8 cellular contexts compared by ENCODE assay signal in the genomic region with DNA sequence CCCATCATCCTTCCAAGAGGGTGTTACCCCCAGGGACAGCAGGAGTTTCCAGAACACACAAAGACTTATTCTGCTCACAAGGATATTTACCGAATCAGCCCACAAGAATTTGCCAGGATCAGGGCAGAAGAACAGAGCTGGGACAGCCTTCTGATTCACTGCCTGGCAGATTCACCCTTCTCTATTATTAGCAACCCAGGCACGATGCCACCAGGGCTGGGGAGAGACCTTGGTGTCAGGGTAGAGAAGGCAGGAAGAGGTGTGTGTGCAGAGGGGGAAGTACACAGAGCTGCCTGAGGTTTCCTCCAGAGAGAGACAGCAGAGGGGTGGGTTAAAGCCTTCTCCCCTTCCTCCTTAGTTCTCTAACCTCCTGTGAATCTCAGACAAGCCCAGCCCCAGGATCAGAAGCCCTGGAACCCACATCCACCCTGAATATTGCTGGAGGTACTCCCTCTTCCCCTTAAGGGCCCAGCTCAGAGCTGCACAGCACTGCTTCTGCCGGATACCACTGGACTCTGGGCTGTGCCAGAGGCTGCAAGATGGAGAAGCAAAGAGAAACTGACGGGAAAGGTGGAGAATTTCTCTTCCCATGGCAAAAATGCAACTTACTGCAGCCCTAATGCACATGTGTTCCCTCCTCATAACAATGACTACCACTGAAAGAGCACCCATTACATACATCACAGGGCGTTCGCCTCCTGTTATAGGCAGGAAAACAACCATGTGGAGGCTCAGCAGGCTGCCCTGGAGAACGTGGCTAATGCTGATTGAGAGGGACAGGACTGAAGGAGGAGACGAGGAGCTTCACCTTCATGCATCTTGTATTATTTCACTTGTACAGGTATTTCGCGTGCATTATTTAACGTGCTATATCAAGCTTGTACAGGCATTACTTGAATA.
A peak's percentile ranks its signal among the peaks of the same experiment; 100 is the strongest.
DNase-seq lines count a peak whose midpoint lies in the region; ATAC-seq and TF ChIP-seq lines count a peak whose summit lies in the region.

No MANE protein-coding gene starts in this region.

- no peaks in the 10 kb centered on the region for H3K27me3 Mint-ChIP-seq in activated CD8-positive, alpha-beta T cell treated with anti-CD3 and anti-CD28 coated beads for 36 hours
- H3K27me3 Mint-ChIP-seq in endothelial cell (ENCODE audit: unreplicated experiment): peaks cover 6% of the 10 kb centered on the region
- H3K27me3 Mint-ChIP-seq in naive thymus-derived CD4-positive, alpha-beta T cell: peaks cover 0 to 2% (median 0%) of the 10 kb centered on the region in 5 donors

- no peaks in the 10 kb centered on the region for H3K9me3 ChIP-seq in MM.1S (replicated peaks; ENCODE audit: insufficient read depth, low read length)
- no peaks in the 10 kb centered on the region for H3K9me3 ChIP-seq in naive thymus-derived CD4-positive, alpha-beta T cell (ENCODE audit: control insufficient read depth in 2 of 3, low read length in 3 of 3)

- peak overlapping the region; percentile 45 for H3K4me2 ChIP-seq in MM.1S (ENCODE audit: low read depth, low read length)

- DNase-seq in NK-92 treated with Interleukin-12 subunit alpha and Interleukin-12 subunit beta, amount 100 ng/mL, for 24 hours (lab: John Stamatoyannopoulos, UW): peak; percentile 45
- no peak for DNase-seq in NK-92 (lab: John Stamatoyannopoulos, UW; ENCODE audit: unreplicated experiment)
- peak; percentile 62 for DNase-seq in MM.1S
- DNase-seq in activated CD8-positive, alpha-beta T cell treated with anti-CD3 and anti-CD28 coated beads for 36 hours: peak; percentile 87
- no peak for DNase-seq in endothelial cell (ENCODE audit: low spot score)
- peak; percentile 46 to 91 (median 80) for DNase-seq in naive thymus-derived CD4-positive, alpha-beta T cell
- DNase-seq in HuH-7 (ENCODE audit: low spot score): no peak

- POLR2A ChIA-PET in activated CD8-positive, alpha-beta T cell treated with anti-CD3 and anti-CD28 coated beads for 36 hours (lab: Charles Lee): interaction anchor here (0.8 to 9.3 kb wide), 16 partner anchors 15 to 61 kb away, joined by 3 to 56 read pairs (median 4); partner anchors contain the start of gene ITPKB
- POLR2A ChIA-PET in naive thymus-derived CD4-positive, alpha-beta T cell (lab: Charles Lee): interaction anchor here (0.5 to 16.9 kb wide), 18 partner anchors 9 to 151 kb away, joined by 3 to 276 read pairs (median 4); partner anchors contain the start of gene ITPKB

- no peaks in the 10 kb centered on the region for H3K27me3 ChIP-seq in MM.1S (replicated peaks; ENCODE audit: insufficient read depth, low read length)
- no peaks in the 10 kb centered on the region for H3K27me3 ChIP-seq in naive thymus-derived CD4-positive, alpha-beta T cell (ENCODE audit: control insufficient read depth in 2 of 2, insufficient read depth in 2 of 2, low read length in 2 of 2)

- no peak for TF ChIP-seq CTCF in MM.1S (IDR thresholded peaks at IDR 0.05; ENCODE audit: low read length)
- TF ChIP-seq CTCF in activated CD8-positive, alpha-beta T cell treated with anti-CD3 and anti-CD28 coated beads for 36 hours (IDR thresholded peaks at IDR 0.05): no peak
- TF ChIP-seq CTCF in endothelial cell (IDR thresholded peaks at IDR 0.05; ENCODE audit: unreplicated experiment): no peak

- H3K79me2 ChIP-seq in MM.1S (ENCODE audit: low read length): peaks cover 92% of the 10 kb centered on the region

- H3K9ac ChIP-seq in MM.1S (ENCODE audit: low read length): peak overlapping the region; percentile 3; the same call in 1 of the 2 replicates

- peaks cover 91% of the 10 kb centered on the region for H3K4me1 Mint-ChIP-seq in activated CD8-positive, alpha-beta T cell treated with anti-CD3 and anti-CD28 coated beads for 36 hours (ENCODE audit: low read depth)
- H3K4me1 Mint-ChIP-seq in endothelial cell (ENCODE audit: unreplicated experiment): peaks cover 76% of the 10 kb centered on the region
- peaks cover 81 to 100% (median 93%) of the 10 kb centered on the region in 7 donors for H3K4me1 Mint-ChIP-seq in naive thymus-derived CD4-positive, alpha-beta T cell

- no peaks in the 10 kb centered on the region for H3K36me3 ChIP-seq in MM.1S (replicated peaks; ENCODE audit: insufficient read depth, low read length)
- H3K36me3 ChIP-seq in naive thymus-derived CD4-positive, alpha-beta T cell (ENCODE audit: control insufficient read depth in 2 of 3, insufficient read depth in 3 of 3, low read length in 3 of 3): no peaks in the 10 kb centered on the region

- H3K27ac Mint-ChIP-seq in activated CD8-positive, alpha-beta T cell treated with anti-CD3 and anti-CD28 coated beads for 36 hours: peak overlapping the region; percentile 94
- peak overlapping the region; percentile 43 for H3K27ac Mint-ChIP-seq in endothelial cell (ENCODE audit: unreplicated experiment)
- H3K27ac Mint-ChIP-seq in naive thymus-derived CD4-positive, alpha-beta T cell: peak overlapping the region; percentile 95 to 100 (median 99)

- CTCF ChIA-PET in activated CD8-positive, alpha-beta T cell treated with anti-CD3 and anti-CD28 coated beads for 36 hours (lab: Charles Lee): interaction anchor here (0.8 to 4.8 kb wide), 10 partner anchors 7 to 51 kb away, joined by 3 to 23 read pairs (median 6); no protein-coding TSS in a partner anchor
- CTCF ChIA-PET in naive thymus-derived CD4-positive, alpha-beta T cell (lab: Charles Lee): interaction anchor here (0.6 to 1.8 kb wide), 9 partner anchors 8 to 54 kb away, joined by 3 to 5 read pairs (median 3); no protein-coding TSS in a partner anchor

- H3K9me3 Mint-ChIP-seq in activated CD8-positive, alpha-beta T cell treated with anti-CD3 and anti-CD28 coated beads for 36 hours: no peaks in the 10 kb centered on the region
- no peaks in the 10 kb centered on the region for H3K9me3 Mint-ChIP-seq in endothelial cell (ENCODE audit: unreplicated experiment)
- peaks cover 0 to 4% (median 0%) of the 10 kb centered on the region in 11 donors for H3K9me3 Mint-ChIP-seq in naive thymus-derived CD4-positive, alpha-beta T cell

- H3K4me3 Mint-ChIP-seq in activated CD8-positive, alpha-beta T cell treated with anti-CD3 and anti-CD28 coated beads for 36 hours: peak overlapping the region; percentile 68
- H3K4me3 Mint-ChIP-seq in endothelial cell (ENCODE audit: unreplicated experiment): no peak overlapping the region
- peak overlapping the region; percentile 82 to 90 (median 84) for H3K4me3 Mint-ChIP-seq in naive thymus-derived CD4-positive, alpha-beta T cell

- H3K9me2 ChIP-seq in MM.1S (replicated peaks; ENCODE audit: insufficient read depth, low read length): no peaks in the 10 kb centered on the region

- ATAC-seq in activated CD8-positive, alpha-beta T cell treated with anti-CD3 and anti-CD28 coated beads for 36 hours: peak; percentile 71
- ATAC-seq in naive thymus-derived CD4-positive, alpha-beta T cell: peak; percentile 82

- H4K20me1 ChIP-seq in MM.1S (ENCODE audit: insufficient read depth, low read length): no peaks in the 10 kb centered on the region

- H2AFZ ChIP-seq in MM.1S (ENCODE audit: low read length): no peak overlapping the region

- peaks cover 22% of the 10 kb centered on the region for H3K4me1 ChIP-seq in MM.1S (ENCODE audit: low read length)
- peaks cover 83 to 96% of the 10 kb centered on the region in 2 donors for H3K4me1 ChIP-seq in naive thymus-derived CD4-positive, alpha-beta T cell (ENCODE audit: control insufficient read depth in 2 of 2, insufficient read depth in 2 of 2, low read length in 2 of 2)

- peaks cover 8% of the 10 kb centered on the region; the same call in 1 of the 2 replicates for H3F3A ChIP-seq in MM.1S (ENCODE audit: insufficient read depth, low read length)

- no peak overlapping the region for H3K4me3 ChIP-seq in MM.1S (ENCODE audit: low read length)
- H3K4me3 ChIP-seq in naive thymus-derived CD4-positive, alpha-beta T cell (ENCODE audit: low read length): peak overlapping the region; percentile 33

- peak overlapping the region; percentile 24; the same call in 1 of the 2 replicates for H3K27ac ChIP-seq in MM.1S (ENCODE audit: low read length)
- peak overlapping the region; percentile 86 for H3K27ac ChIP-seq in naive thymus-derived CD4-positive, alpha-beta T cell (ENCODE audit: low read depth, low read length)
- peak overlapping the region; percentile 96 for H3K27ac ChIP-seq in temporal lobe (ENCODE audit: low read depth, low read length)

- intact Hi-C loops in activated CD8-positive, alpha-beta T cell treated with anti-CD3 and anti-CD28 coated beads for 36 hours (cut with micrococcal nuclease): loop anchor here (1.0 to 5.0 kb wide), 2 partner anchors 14 to 35 kb away; no protein-coding TSS in a partner anchor
- intact Hi-C loops in naive thymus-derived CD4-positive, alpha-beta T cell (cut with micrococcal nuclease): loop anchor here (1.0 to 5.0 kb wide), 5 partner anchors 26 to 680 kb away; partner anchors contain the start of genes PARP1 (in 2 of the 2), COQ8A (in 1 of the 2) and SDE2 (in 1 of the 2)

- peaks cover 24% of the 10 kb centered on the region for H3K36me3 Mint-ChIP-seq in activated CD8-positive, alpha-beta T cell treated with anti-CD3 and anti-CD28 coated beads for 36 hours (ENCODE audit: low read depth)
- H3K36me3 Mint-ChIP-seq in endothelial cell (ENCODE audit: low read depth, unreplicated experiment): peaks cover 13% of the 10 kb centered on the region
- H3K36me3 Mint-ChIP-seq in naive thymus-derived CD4-positive, alpha-beta T cell: peaks cover 0 to 21% (median 8%) of the 10 kb centered on the region in 5 donors

Comparison
In these comparisons a context has a peak if more than half of its experiments do, and no peak if none do; other contexts are left out.
1. DNase-seq: peak in NK-92 treated with Interleukin-12 subunit alpha and Interleukin-12 subunit beta, amount 100 ng/mL, for 24 hours (single experiment), MM.1S (single experiment), activated CD8-positive, alpha-beta T cell treated with anti-CD3 and anti-CD28 coated beads for 36 hours (single experiment) and naive thymus-derived CD4-positive, alpha-beta T cell (9 of 9); none in NK-92 (single experiment), endothelial cell (single experiment) and HuH-7 (single experiment).
2. H3K27ac ChIP-seq: peak in every context shown above with its lines; median percentile 96 in temporal lobe; 86 in naive thymus-derived CD4-positive, alpha-beta T cell; 24 in MM.1S.
3. H3K27ac Mint-ChIP-seq: peak in every context shown above with its lines; median percentile 99 in naive thymus-derived CD4-positive, alpha-beta T cell; 94 in activated CD8-positive, alpha-beta T cell treated with anti-CD3 and anti-CD28 coated beads for 36 hours; 43 in endothelial cell.